1 cellular context compared by ENCODE assay signal in the genomic region with DNA sequence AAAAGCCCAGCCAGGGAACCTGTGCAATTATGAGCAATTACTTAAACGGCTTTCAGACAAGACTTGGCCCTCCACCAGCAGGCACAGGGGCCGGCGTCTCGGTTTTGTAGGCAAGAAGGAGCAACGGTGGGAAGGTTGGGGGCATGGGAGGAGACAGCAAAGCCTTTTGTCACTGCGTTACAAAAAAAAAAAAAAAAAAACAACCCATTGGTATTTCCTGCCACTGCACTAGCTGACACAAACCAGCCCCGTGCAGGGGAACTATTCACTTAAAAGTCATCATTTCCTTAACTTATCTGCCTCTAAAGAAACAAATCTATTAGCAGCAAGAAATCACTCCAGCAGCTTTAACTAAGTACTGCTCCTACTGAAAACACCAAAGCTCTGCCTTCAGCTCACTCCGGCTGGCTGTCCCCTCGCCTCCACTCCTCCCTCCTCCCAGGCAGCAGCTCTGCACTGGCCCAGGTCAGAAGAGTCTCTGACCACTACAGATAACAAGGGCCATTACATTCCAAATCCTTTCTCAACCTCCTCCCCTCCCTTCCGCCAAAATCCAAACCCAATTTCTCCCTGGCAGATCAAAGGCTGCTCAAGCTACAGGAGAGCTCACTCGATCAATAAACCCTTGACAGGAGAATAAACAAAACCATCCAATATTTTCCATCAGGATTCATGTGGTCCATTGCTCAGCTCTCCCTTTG.
A peak's percentile ranks its signal among the peaks of the same experiment; 100 is the strongest.
TF ChIP-seq lines count a peak whose summit lies in the region.

No MANE protein-coding gene starts in this region.

TF ChIP-seq in HepG2, 621 proteins besides CTCF, POLR2A, EP300 and RAD21 (continued from another document and continues in another):
- TF ChIP-seq, protein P1, sequence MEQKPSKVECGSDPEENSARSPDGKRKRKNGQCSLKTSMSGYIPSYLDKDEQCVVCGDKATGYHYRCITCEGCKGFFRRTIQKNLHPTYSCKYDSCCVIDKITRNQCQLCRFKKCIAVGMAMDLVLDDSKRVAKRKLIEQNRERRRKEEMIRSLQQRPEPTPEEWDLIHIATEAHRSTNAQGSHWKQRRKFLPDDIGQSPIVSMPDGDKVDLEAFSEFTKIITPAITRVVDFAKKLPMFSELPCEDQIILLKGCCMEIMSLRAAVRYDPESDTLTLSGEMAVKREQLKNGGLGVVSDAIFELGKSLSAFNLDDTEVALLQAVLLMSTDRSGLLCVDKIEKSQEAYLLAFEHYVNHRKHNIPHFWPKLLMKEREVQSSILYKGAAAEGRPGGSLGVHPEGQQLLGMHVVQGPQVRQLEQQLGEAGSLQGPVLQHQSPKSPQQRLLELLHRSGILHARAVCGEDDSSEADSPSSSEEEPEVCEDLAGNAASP (CRISPR knock-in tag; IDR thresholded peaks at IDR 0.05; ENCODE audit: borderline replicate concordance), result peak; percentile 66; the same call in 1 of the 2 replicates
- TF ChIP-seq ZNF207 (IDR thresholded peaks at IDR 0.05; ENCODE audit: borderline replicate concordance) (no peak), SP140L (CRISPR knock-in tag; IDR thresholded peaks at IDR 0.05; ENCODE audit: borderline replicate concordance) (no peak), ZNF629 (CRISPR knock-in tag; conservative IDR thresholded peaks at IDR 0.05) (peak; percentile 72), ZFY (CRISPR knock-in tag; IDR thresholded peaks at IDR 0.05) (no peak), ZNF75D (CRISPR knock-in tag; IDR thresholded peaks at IDR 0.05; ENCODE audit: borderline replicate concordance) (no peak), ZNF598 (CRISPR knock-in tag; IDR thresholded peaks at IDR 0.05; ENCODE audit: borderline replicate concordance) (no peak), ZNF766 (CRISPR knock-in tag; IDR thresholded peaks at IDR 0.05; ENCODE audit: borderline replicate concordance) (no peak), ZSCAN30 (CRISPR knock-in tag; IDR thresholded peaks at IDR 0.05) (no peak), NFIC (IDR thresholded peaks at IDR 0.05; ENCODE audit: low read length) (0 out of 2 replicates have a peak, but pooled peaks have one; percentile 82), SOX13 (IDR thresholded peaks at IDR 0.05) (peak; percentile 63), SOX13 (CRISPR knock-in tag; conservative IDR thresholded peaks at IDR 0.05 in 1 of 2, IDR thresholded peaks at IDR 0.05 in 1 of 2) (peak in 1 of 2 experiments; percentile 84; a peak in 2 of 4 replicates), MEIS1 (CRISPR knock-in tag; IDR thresholded peaks at IDR 0.05; ENCODE audit: borderline replicate concordance) (peak; percentile 35; the same call in 1 of the 2 replicates), WIZ (CRISPR knock-in tag; IDR thresholded peaks at IDR 0.05) (no peak), ZNF746 (CRISPR knock-in tag; IDR thresholded peaks at IDR 0.05) (peak; percentile 75; the same call in 1 of the 2 replicates), ZNF124 (CRISPR knock-in tag; IDR thresholded peaks at IDR 0.05) (peak; percentile 60; the same call in 1 of the 2 replicates), NR2F1 (CRISPR knock-in tag; IDR thresholded peaks at IDR 0.05) (peak in 1 of 2 experiments; percentile 31; a peak in 1 of 4 replicates), KAT2B (IDR thresholded peaks at IDR 0.05; ENCODE audit: borderline replicate concordance, low read depth, low read length) (peak; percentile 72), SMAD3 (CRISPR knock-in tag; IDR thresholded peaks at IDR 0.05) (0 out of 2 replicates have a peak, but pooled peaks have one; percentile 32), ZBTB38 (CRISPR knock-in tag; IDR thresholded peaks at IDR 0.05) (no peak), ZNF484 (CRISPR knock-in tag; IDR thresholded peaks at IDR 0.05; ENCODE audit: borderline replicate concordance, low read depth) (no peak), ZNF772 (CRISPR knock-in tag; IDR thresholded peaks at IDR 0.05) (0 out of 2 replicates have a peak, but pooled peaks have one; percentile 57), ZNF292 (CRISPR knock-in tag; IDR thresholded peaks at IDR 0.05; ENCODE audit: borderline replicate concordance, low read depth) (peak; percentile 95), SALL2 (CRISPR knock-in tag; IDR thresholded peaks at IDR 0.05) (no peak), ZNF441 (CRISPR knock-in tag; IDR thresholded peaks at IDR 0.05; ENCODE audit: borderline replicate concordance) (peak; percentile 34; the same call in 1 of the 2 replicates), MIER3 (CRISPR knock-in tag; IDR thresholded peaks at IDR 0.05; ENCODE audit: borderline replicate concordance) (peak; percentile 60; the same call in 1 of the 2 replicates), GATAD1 (CRISPR knock-in tag; IDR thresholded peaks at IDR 0.05) (0 out of 2 replicates have a peak, but pooled peaks have one; percentile 24), RXRB (CRISPR knock-in tag; IDR thresholded peaks at IDR 0.05; ENCODE audit: borderline replicate concordance) (peak; percentile 76), ZNF33B (CRISPR knock-in tag; IDR thresholded peaks at IDR 0.05) (no peak), PPARG (CRISPR knock-in tag; conservative IDR thresholded peaks at IDR 0.05) (peak; percentile 73), CREB1 (IDR thresholded peaks at IDR 0.05) (no peak), CREB1 (CRISPR knock-in tag; IDR thresholded peaks at IDR 0.05) (peak; percentile 71), SP5 (CRISPR knock-in tag; IDR thresholded peaks at IDR 0.05; ENCODE audit: borderline replicate concordance, low read depth) (peak; percentile 56), STAT5B (CRISPR knock-in tag; IDR thresholded peaks at IDR 0.05) (no peak)
- TF ChIP-seq, protein P2, sequence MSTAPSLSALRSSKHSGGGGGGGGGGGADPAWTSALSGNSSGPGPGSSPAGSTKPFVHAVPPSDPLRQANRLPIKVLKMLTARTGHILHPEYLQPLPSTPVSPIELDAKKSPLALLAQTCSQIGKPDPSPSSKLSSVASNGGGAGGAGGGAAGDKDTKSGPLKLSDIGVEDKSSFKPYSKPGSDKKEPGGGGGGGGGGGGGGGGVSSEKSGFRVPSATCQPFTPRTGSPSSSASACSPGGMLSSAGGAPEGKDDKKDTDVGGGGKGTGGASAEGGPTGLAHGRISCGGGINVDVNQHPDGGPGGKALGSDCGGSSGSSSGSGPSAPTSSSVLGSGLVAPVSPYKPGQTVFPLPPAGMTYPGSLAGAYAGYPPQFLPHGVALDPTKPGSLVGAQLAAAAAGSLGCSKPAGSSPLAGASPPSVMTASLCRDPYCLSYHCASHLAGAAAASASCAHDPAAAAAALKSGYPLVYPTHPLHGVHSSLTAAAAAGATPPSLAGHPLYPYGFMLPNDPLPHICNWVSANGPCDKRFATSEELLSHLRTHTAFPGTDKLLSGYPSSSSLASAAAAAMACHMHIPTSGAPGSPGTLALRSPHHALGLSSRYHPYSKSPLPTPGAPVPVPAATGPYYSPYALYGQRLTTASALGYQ (CRISPR knock-in tag; IDR thresholded peaks at IDR 0.05), result peak; percentile 79; the same call in 1 of the 2 replicates
- TF ChIP-seq, protein P3, sequence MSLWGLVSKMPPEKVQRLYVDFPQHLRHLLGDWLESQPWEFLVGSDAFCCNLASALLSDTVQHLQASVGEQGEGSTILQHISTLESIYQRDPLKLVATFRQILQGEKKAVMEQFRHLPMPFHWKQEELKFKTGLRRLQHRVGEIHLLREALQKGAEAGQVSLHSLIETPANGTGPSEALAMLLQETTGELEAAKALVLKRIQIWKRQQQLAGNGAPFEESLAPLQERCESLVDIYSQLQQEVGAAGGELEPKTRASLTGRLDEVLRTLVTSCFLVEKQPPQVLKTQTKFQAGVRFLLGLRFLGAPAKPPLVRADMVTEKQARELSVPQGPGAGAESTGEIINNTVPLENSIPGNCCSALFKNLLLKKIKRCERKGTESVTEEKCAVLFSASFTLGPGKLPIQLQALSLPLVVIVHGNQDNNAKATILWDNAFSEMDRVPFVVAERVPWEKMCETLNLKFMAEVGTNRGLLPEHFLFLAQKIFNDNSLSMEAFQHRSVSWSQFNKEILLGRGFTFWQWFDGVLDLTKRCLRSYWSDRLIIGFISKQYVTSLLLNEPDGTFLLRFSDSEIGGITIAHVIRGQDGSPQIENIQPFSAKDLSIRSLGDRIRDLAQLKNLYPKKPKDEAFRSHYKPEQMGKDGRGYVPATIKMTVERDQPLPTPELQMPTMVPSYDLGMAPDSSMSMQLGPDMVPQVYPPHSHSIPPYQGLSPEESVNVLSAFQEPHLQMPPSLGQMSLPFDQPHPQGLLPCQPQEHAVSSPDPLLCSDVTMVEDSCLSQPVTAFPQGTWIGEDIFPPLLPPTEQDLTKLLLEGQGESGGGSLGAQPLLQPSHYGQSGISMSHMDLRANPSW (CRISPR knock-in tag; IDR thresholded peaks at IDR 0.05; ENCODE audit: borderline replicate concordance), result peak; percentile 37; the same call in 1 of the 2 replicates
- TF ChIP-seq, protein P4, sequence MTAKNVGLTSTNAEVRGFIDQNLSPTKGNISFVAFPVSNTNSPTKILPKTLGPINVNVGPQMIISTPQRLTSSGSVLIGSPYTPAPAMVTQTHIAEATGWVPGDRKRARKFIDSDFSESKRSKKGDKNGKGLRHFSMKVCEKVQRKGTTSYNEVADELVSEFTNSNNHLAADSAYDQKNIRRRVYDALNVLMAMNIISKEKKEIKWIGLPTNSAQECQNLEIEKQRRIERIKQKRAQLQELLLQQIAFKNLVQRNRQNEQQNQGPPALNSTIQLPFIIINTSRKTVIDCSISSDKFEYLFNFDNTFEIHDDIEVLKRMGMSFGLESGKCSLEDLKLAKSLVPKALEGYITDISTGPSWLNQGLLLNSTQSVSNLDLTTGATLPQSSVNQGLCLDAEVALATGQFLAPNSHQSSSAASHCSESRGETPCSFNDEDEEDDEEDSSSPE (CRISPR knock-in tag; IDR thresholded peaks at IDR 0.05), result peak; percentile 73; the same call in 1 of the 2 replicates
- TF ChIP-seq, protein P5, sequence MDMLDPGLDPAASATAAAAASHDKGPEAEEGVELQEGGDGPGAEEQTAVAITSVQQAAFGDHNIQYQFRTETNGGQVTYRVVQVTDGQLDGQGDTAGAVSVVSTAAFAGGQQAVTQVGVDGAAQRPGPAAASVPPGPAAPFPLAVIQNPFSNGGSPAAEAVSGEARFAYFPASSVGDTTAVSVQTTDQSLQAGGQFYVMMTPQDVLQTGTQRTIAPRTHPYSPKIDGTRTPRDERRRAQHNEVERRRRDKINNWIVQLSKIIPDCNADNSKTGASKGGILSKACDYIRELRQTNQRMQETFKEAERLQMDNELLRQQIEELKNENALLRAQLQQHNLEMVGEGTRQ (IDR thresholded peaks at IDR 0.05; ENCODE audit: low read depth, low read length), result no peak
- TF ChIP-seq, protein P5 (CRISPR knock-in tag; IDR thresholded peaks at IDR 0.05; ENCODE audit: borderline replicate concordance), result no peak
- TF ChIP-seq, protein P6, sequence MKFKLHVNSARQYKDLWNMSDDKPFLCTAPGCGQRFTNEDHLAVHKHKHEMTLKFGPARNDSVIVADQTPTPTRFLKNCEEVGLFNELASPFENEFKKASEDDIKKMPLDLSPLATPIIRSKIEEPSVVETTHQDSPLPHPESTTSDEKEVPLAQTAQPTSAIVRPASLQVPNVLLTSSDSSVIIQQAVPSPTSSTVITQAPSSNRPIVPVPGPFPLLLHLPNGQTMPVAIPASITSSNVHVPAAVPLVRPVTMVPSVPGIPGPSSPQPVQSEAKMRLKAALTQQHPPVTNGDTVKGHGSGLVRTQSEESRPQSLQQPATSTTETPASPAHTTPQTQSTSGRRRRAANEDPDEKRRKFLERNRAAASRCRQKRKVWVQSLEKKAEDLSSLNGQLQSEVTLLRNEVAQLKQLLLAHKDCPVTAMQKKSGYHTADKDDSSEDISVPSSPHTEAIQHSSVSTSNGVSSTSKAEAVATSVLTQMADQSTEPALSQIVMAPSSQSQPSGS (CRISPR knock-in tag; IDR thresholded peaks at IDR 0.05), result peak; percentile 68; the same call in 1 of the 2 replicates
- TF ChIP-seq, protein P7, sequence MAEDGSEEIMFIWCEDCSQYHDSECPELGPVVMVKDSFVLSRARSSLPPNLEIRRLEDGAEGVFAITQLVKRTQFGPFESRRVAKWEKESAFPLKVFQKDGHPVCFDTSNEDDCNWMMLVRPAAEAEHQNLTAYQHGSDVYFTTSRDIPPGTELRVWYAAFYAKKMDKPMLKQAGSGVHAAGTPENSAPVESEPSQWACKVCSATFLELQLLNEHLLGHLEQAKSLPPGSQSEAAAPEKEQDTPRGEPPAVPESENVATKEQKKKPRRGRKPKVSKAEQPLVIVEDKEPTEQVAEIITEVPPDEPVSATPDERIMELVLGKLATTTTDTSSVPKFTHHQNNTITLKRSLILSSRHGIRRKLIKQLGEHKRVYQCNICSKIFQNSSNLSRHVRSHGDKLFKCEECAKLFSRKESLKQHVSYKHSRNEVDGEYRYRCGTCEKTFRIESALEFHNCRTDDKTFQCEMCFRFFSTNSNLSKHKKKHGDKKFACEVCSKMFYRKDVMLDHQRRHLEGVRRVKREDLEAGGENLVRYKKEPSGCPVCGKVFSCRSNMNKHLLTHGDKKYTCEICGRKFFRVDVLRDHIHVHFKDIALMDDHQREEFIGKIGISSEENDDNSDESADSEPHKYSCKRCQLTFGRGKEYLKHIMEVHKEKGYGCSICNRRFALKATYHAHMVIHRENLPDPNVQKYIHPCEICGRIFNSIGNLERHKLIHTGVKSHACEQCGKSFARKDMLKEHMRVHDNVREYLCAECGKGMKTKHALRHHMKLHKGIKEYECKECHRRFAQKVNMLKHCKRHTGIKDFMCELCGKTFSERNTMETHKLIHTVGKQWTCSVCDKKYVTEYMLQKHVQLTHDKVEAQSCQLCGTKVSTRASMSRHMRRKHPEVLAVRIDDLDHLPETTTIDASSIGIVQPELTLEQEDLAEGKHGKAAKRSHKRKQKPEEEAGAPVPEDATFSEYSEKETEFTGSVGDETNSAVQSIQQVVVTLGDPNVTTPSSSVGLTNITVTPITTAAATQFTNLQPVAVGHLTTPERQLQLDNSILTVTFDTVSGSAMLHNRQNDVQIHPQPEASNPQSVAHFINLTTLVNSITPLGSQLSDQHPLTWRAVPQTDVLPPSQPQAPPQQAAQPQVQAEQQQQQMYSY (CRISPR knock-in tag; IDR thresholded peaks at IDR 0.05), result peak; percentile 78
- TF ChIP-seq, protein P8, sequence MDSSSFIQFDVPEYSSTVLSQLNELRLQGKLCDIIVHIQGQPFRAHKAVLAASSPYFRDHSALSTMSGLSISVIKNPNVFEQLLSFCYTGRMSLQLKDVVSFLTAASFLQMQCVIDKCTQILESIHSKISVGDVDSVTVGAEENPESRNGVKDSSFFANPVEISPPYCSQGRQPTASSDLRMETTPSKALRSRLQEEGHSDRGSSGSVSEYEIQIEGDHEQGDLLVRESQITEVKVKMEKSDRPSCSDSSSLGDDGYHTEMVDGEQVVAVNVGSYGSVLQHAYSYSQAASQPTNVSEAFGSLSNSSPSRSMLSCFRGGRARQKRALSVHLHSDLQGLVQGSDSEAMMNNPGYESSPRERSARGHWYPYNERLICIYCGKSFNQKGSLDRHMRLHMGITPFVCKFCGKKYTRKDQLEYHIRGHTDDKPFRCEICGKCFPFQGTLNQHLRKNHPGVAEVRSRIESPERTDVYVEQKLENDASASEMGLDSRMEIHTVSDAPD (CRISPR knock-in tag; IDR thresholded peaks at IDR 0.05), result peak; percentile 77; the same call in 1 of the 2 replicates
